1 cellular context compared by ENCODE assay signal in the genomic region with DNA sequence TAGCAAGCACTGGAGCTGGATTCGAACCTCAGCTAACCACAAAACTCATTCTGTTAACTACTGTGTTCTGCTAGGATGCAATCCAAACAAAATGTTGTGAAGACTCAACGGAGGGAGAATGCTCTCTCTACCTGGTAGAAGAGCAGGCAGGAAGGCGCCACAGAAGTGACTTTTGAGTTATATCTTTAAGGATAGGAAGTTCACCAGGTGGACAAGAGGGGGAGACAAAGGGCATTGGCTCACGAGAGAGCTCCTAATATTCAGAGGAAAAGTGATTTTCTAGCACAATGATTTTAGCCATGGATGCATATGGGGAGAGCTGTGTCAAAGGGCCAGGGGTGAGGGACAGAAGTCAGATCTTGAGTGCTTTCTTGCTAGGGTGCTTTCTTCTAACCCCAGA.
TF ChIP-seq lines count a peak whose summit lies in the region.

No MANE protein-coding gene starts in this region.

TF ChIP-seq in HepG2, 621 proteins besides CTCF, POLR2A, EP300 and RAD21 (continued from another document):
- TF ChIP-seq HINFP (CRISPR knock-in tag; IDR thresholded peaks at IDR 0.05; ENCODE audit: low read depth) = no peak
- TF ChIP-seq, protein P1, sequence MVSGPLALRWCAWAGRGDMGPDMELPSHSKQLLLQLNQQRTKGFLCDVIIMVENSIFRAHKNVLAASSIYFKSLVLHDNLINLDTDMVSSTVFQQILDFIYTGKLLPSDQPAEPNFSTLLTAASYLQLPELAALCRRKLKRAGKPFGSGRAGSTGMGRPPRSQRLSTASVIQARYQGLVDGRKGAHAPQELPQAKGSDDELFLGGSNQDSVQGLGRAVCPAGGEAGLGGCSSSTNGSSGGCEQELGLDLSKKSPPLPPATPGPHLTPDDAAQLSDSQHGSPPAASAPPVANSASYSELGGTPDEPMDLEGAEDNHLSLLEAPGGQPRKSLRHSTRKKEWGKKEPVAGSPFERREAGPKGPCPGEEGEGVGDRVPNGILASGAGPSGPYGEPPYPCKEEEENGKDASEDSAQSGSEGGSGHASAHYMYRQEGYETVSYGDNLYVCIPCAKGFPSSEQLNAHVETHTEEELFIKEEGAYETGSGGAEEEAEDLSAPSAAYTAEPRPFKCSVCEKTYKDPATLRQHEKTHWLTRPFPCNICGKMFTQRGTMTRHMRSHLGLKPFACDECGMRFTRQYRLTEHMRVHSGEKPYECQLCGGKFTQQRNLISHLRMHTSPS (CRISPR knock-in tag; IDR thresholded peaks at IDR 0.05; ENCODE audit: low read depth) = no peak
- TF ChIP-seq ZNF660 (CRISPR knock-in tag; IDR thresholded peaks at IDR 0.05; ENCODE audit: borderline replicate concordance, low read depth) = no peak
- peak; percentile 82 for TF ChIP-seq SMC3 (IDR thresholded peaks at IDR 0.05; ENCODE audit: low read length)
